ENCODE assay signal across 11 cellular contexts in genomic region chr21:46055863-46056281, GRCh38. TPM values are rescaled to one million over a fixed set of nuclear protein-coding genes. Genes with fewer than 3 reads are reported as not detected.
DNase-seq lines count a peak whose midpoint lies in the region; ATAC-seq and TF ChIP-seq lines count a peak whose summit lies in the region.
"Had no signal": no experiment of that assay in that cellular context is flagged by ENCODE, and none has a peak within 500 bp of the region (broad histone marks: within the 10 kb centered on the region; RNA-seq: fewer than 3 reads in every experiment).

No MANE protein-coding gene starts in this region.

- H2AFZ ChIP-seq in hepatocyte, result no peak overlapping the region

- peaks cover 25% of the 10 kb centered on the region for H3K4me1 ChIP-seq in CD8-positive, alpha-beta T cell (ENCODE audit: insufficient read depth, low read length)
- H3K4me1 ChIP-seq in body of pancreas, result no peaks in the 10 kb centered on the region
- peaks cover 12% of the 10 kb centered on the region for H3K4me1 ChIP-seq in hepatocyte (ENCODE audit: insufficient read depth)

- no peaks in the 10 kb centered on the region for H3K9me3 ChIP-seq in CD8-positive, alpha-beta T cell (ENCODE audit: low read length)
- H3K9me3 ChIP-seq in body of pancreas (no peaks in the 10 kb centered on the region), hepatocyte (ENCODE audit: low read depth) (no peaks in the 10 kb centered on the region)
- H3K9me3 ChIP-seq: neutrophil had no signal

- H3K27ac Mint-ChIP-seq in CD8-positive, alpha-beta T cell, result no peak overlapping the region
- H3K27ac Mint-ChIP-seq: activated naive CD4-positive, alpha-beta T cell treated with anti-CD3 and anti-CD28 coated beads, Interleukin-2, amount 10 ng/mL, durations not matched to agents 7 days and 5 days had no signal

- WGBS in body of pancreas, 2 donors, result 72 to 76% methylated on average over 18 to 23 of the region's 23 CpGs
- WGBS in hepatocyte (ENCODE audit: low lambda C conversion rate, missing lambda C conversion rate), result 90% methylated on average over 16 of the region's 23 CpGs

- H3K36me3 Mint-ChIP-seq in CD8-positive, alpha-beta T cell, result no peaks in the 10 kb centered on the region
- H3K36me3 Mint-ChIP-seq: activated naive CD4-positive, alpha-beta T cell treated with anti-CD3 and anti-CD28 coated beads, Interleukin-2, amount 10 ng/mL, durations not matched to agents 7 days and 5 days had no signal

- peaks cover 10% of the 10 kb centered on the region for H3K27me3 Mint-ChIP-seq in CD8-positive, alpha-beta T cell (ENCODE audit: low read depth)

- no peaks in the 10 kb centered on the region for H3K36me3 ChIP-seq in CD8-positive, alpha-beta T cell (ENCODE audit: insufficient read depth, low read length)
- H3K36me3 ChIP-seq in body of pancreas (replicated peaks in 1 of 2; ENCODE audit: insufficient read depth in 1 of 2, low read depth in 2 of 2) (no peaks in the 10 kb centered on the region), hepatocyte (replicated peaks; ENCODE audit: insufficient read depth, low read depth) (no peaks in the 10 kb centered on the region)
- H3K36me3 ChIP-seq: neutrophil had no signal

- H3K4me3 ChIP-seq in CD8-positive, alpha-beta T cell (ENCODE audit: low read depth, low read length), result no peak overlapping the region
- no peak overlapping the region for H3K4me3 ChIP-seq in body of pancreas
- no peak overlapping the region for H3K4me3 ChIP-seq in hepatocyte

- POLR2A ChIA-PET in CD8-positive, alpha-beta T cell (lab: Charles Lee), result no interaction called here

- ATAC-seq in CD8-positive, alpha-beta T cell, result no peak
- peak; percentile 17 for ATAC-seq in body of pancreas
- ATAC-seq in sciatic nerve, result peak; percentile 9
- ATAC-seq in GM21447 (IDR thresholded peaks at IDR 0.05; ENCODE audit: unreplicated experiment), result no peak
- no peak for ATAC-seq in GM19351 (IDR thresholded peaks at IDR 0.05; ENCODE audit: unreplicated experiment)
- no peak for ATAC-seq in HG03460 (IDR thresholded peaks at IDR 0.05; ENCODE audit: unreplicated experiment)

- peaks cover 28% of the 10 kb centered on the region for H3K4me1 Mint-ChIP-seq in CD8-positive, alpha-beta T cell (ENCODE audit: low read depth)

- no peaks in the 10 kb centered on the region for H3K9me3 Mint-ChIP-seq in CD8-positive, alpha-beta T cell

- DNase-seq in CD8-positive, alpha-beta T cell, result no peak
- DNase-seq in body of pancreas, result no peak
- DNase-seq in hepatocyte (ENCODE audit: low spot score), result no peak
- peak; percentile 69 for DNase-seq in sciatic nerve (ENCODE audit: low spot score)
- no peak for DNase-seq in DMS114 treated with DMSO at 0.1 percent for 48 hours (lab: John Stamatoyannopoulos, UW; ENCODE audit: unreplicated experiment)
- DNase-seq: activated naive CD4-positive, alpha-beta T cell treated with anti-CD3 and anti-CD28 coated beads, Interleukin-2, amount 10 ng/mL, durations not matched to agents 7 days and 5 days; effector memory CD4-positive, alpha-beta T cell had no signal

- H3K79me2 ChIP-seq in hepatocyte, result no peaks in the 10 kb centered on the region

- H3K4me3 Mint-ChIP-seq in CD8-positive, alpha-beta T cell, result peak overlapping the region; percentile 22
- H3K4me3 Mint-ChIP-seq: activated naive CD4-positive, alpha-beta T cell treated with anti-CD3 and anti-CD28 coated beads, Interleukin-2, amount 10 ng/mL, durations not matched to agents 7 days and 5 days had no signal

- H3K27me3 ChIP-seq in CD8-positive, alpha-beta T cell (ENCODE audit: insufficient read depth, low read length), result no peaks in the 10 kb centered on the region
- H3K27me3 ChIP-seq in body of pancreas (no peaks in the 10 kb centered on the region), hepatocyte (no peaks in the 10 kb centered on the region)

- no peak overlapping the region for H3K4me2 ChIP-seq in hepatocyte

- no peak for TF ChIP-seq POLR2A in body of pancreas (IDR thresholded peaks at IDR 0.05)

- no peaks in the 10 kb centered on the region for H3K9me2 ChIP-seq in hepatocyte (replicated peaks; ENCODE audit: insufficient read depth)

- intact Hi-C loops in CD8-positive, alpha-beta T cell (cut with DNase I, micrococcal nuclease), result loop anchor here in 1 of 2 experiments (10.0 kb wide), 1 partner anchor 71 kb away; the partner anchor contains the start of gene COL6A1
- intact Hi-C loops in body of pancreas (cut with DNase I), result no loop called here
- intact Hi-C loops in sciatic nerve (cut with DNase I), result no loop called here

- no peak overlapping the region for H3K27ac ChIP-seq in CD8-positive, alpha-beta T cell (ENCODE audit: low read depth, low read length)
- H3K27ac ChIP-seq in body of pancreas, result peak overlapping the region in 2 of 4 donors; percentile 37 to 53
- H3K27ac ChIP-seq in hepatocyte, result peak overlapping the region; percentile 82
- H3K27ac ChIP-seq: neutrophil had no signal

- H4K20me1 ChIP-seq in hepatocyte (ENCODE audit: insufficient read depth, poor library complexity, severe bottlenecking), result no peaks in the 10 kb centered on the region

- TF ChIP-seq CTCF in CD8-positive, alpha-beta T cell (IDR thresholded peaks at IDR 0.05), result no peak
- TF ChIP-seq CTCF in body of pancreas (IDR thresholded peaks at IDR 0.05), result no peak
- TF ChIP-seq CTCF in hepatocyte (IDR thresholded peaks at IDR 0.05; ENCODE audit: poor library complexity), result no peak

- CTCF ChIA-PET in CD8-positive, alpha-beta T cell (lab: Charles Lee), result no interaction called here

RNA-seq across cellular contexts. Expression of gene COL6A2, which starts 42.0 kb away (rescaled TPM):
- total RNA-seq in CD8-positive, alpha-beta T cell, result 10 to 100 TPM; 74.4 to 80.6 TPM
- total RNA-seq in body of pancreas (100 to 1,000 TPM in 1 of 2 donors, 10 to 100 TPM in 1; 72.1 to 339 TPM), hepatocyte (389 and 509 TPM in 2 replicates), sciatic nerve (397 TPM)
- 832 and 940 TPM in 2 replicates for polyA plus RNA-seq in hepatocyte

Comparison
In these comparisons a context has a peak if more than half of its experiments do, and no peak if none do; other contexts are left out.
1. ATAC-seq: peak in body of pancreas (single experiment) and sciatic nerve (single experiment); none in CD8-positive, alpha-beta T cell (single experiment), GM21447 (single experiment), GM19351 (single experiment) and HG03460 (single experiment).